In the genomic region with DNA sequence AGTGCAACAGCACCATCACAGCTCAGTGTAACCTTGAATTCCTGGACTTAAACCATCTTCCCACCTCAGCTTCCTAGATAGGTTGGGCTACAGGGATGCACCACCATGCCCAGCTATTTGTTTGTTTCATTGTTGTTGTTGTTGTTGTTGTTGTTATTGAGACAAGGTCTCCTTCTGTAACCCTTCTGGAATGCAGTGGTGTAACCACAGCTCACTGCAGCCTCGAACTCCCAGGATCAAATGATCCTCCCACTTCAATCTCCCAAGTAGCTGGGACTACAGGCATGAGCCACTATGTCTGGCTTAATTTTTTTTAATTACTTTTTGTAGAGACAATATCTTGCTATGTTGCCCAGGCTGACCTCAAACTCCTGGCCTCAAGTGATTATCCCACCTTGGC, we compare ENCODE assay signal across 10 cellular contexts. TPM values are rescaled to one million over a fixed set of nuclear protein-coding genes. Genes with fewer than 3 reads are reported as not detected.
DNase-seq lines count a peak whose midpoint lies in the region; ATAC-seq and TF ChIP-seq lines count a peak whose summit lies in the region.
"Had no signal": no experiment of that assay in that cellular context is flagged by ENCODE, and none has a peak within 500 bp of the region (broad histone marks: within the 10 kb centered on the region; RNA-seq: fewer than 3 reads in every experiment).

No MANE protein-coding gene starts in this region.

- intact Hi-C loops in HCT116 (cut with micrococcal nuclease) (no loop called here), Panc1 (cut with micrococcal nuclease; ENCODE audit: unreplicated experiment) (no loop called here), adrenal gland (cut with DNase I) (loop anchor here in 1 of 2 donors (5.0 to 10.0 kb wide), 2 partner anchors 32 to 105 kb away; partner anchors contain the start of gene STAT6)

- POLR2A ChIA-PET in HCT116 (lab: Charles Lee): interaction anchor here (3.3 to 3.6 kb wide), 2 partner anchors 8 to 16 kb away, joined by 23 to 32 read pairs; partner anchors contain the start of gene NAB2
- POLR2A ChIA-PET in Panc1 (lab: Charles Lee): interaction anchor here (1.4 kb wide), 1 partner anchor 31 kb away, joined by 6 read pairs; the partner anchor contains the start of gene STAT6

- no peaks in the 10 kb centered on the region for H4K20me1 ChIP-seq in HCT116 (ENCODE audit: insufficient read depth)

- H3K4me3 ChIP-seq in HCT116 (replicated peaks in 1 of 2; ENCODE audit: low read depth in 1 of 2, low read length in 2 of 2) (no peak overlapping the region), Panc1 (ENCODE audit: low read depth in 2 of 2, low read length in 2 of 2) (no peak overlapping the region), esophagus (ENCODE audit: low read depth in 1 of 2, low read length in 2 of 2) (no peak overlapping the region), skeletal muscle satellite cell (ENCODE audit: low read length) (no peak overlapping the region), adrenal gland (no peak overlapping the region)

- TF ChIP-seq CTCF in HCT116 (IDR thresholded peaks at IDR 0.05 in 2 of 3, conservative IDR thresholded peaks at IDR 0.05 in 1 of 3; ENCODE audit: borderline replicate concordance in 1 of 3, insufficient read depth in 1 of 3, low read depth in 2 of 3, low read length in 2 of 3) (no peak), Panc1 (IDR thresholded peaks at IDR 0.05) (no peak), adrenal gland (IDR thresholded peaks at IDR 0.05) (no peak)

- H2AFZ ChIP-seq in HCT116 (ENCODE audit: low read depth, low read length, poor library complexity, severe bottlenecking): no peak overlapping the region

- H3K27me3 ChIP-seq in HCT116 (ENCODE audit: insufficient read depth, low read length) (no peaks in the 10 kb centered on the region), Panc1 (ENCODE audit: control insufficient read depth, insufficient read depth, low read length) (no peaks in the 10 kb centered on the region), esophagus (ENCODE audit: control insufficient read depth in 1 of 2, insufficient read depth in 2 of 2, low read length in 2 of 2) (no peaks in the 10 kb centered on the region), skeletal muscle satellite cell (ENCODE audit: control insufficient read depth, insufficient read depth, low read length) (no peaks in the 10 kb centered on the region), adrenal gland (no peaks in the 10 kb centered on the region)
- H3K27me3 ChIP-seq: pancreas had no signal

- no peaks in the 10 kb centered on the region for H3K9me2 ChIP-seq in HCT116 (ENCODE audit: insufficient read depth)

- peak overlapping the region; percentile 70; the same call in 1 of the 2 replicates for H3K4me2 ChIP-seq in HCT116 (ENCODE audit: low read length)
- H3K4me2 ChIP-seq in skeletal muscle satellite cell (ENCODE audit: low read length): peak overlapping the region; percentile 79

- in situ Hi-C loops in Panc1 (cut with HindIII; ENCODE audit: low pct_unique_long_range_greater_than_20kb, low sequenced_read_pairs): no loop called here

- no peak overlapping the region; the same call in 1 of the 2 replicates for H3K27ac ChIP-seq in HCT116 (ENCODE audit: low read depth, low read length)
- peak overlapping the region; percentile 90 for H3K27ac ChIP-seq in Panc1 (ENCODE audit: low read length)
- peak overlapping the region; percentile 18 to 75 for H3K27ac ChIP-seq in esophagus (ENCODE audit: low read depth in 2 of 2, low read length in 1 of 2)
- peak overlapping the region in 2 of 5 donors; percentile 74 to 83 for H3K27ac ChIP-seq in adrenal gland

- H3K36me3 ChIP-seq in HCT116 (ENCODE audit: control insufficient read depth in 1 of 2, insufficient read depth in 2 of 2, low read length in 2 of 2) (no peaks in the 10 kb centered on the region), Panc1 (ENCODE audit: control insufficient read depth, insufficient read depth, low read length) (no peaks in the 10 kb centered on the region), esophagus (ENCODE audit: control insufficient read depth in 2 of 2, insufficient read depth in 2 of 2, low read length in 1 of 2) (no peaks in the 10 kb centered on the region), skeletal muscle satellite cell (ENCODE audit: insufficient read depth, low read length) (no peaks in the 10 kb centered on the region), adrenal gland (replicated peaks in 1 of 2) (no peaks in the 10 kb centered on the region)
- H3K36me3 ChIP-seq: pancreas had no signal

- H3K9ac ChIP-seq in HCT116 (ENCODE audit: low read length) (no peak overlapping the region), skeletal muscle satellite cell (ENCODE audit: low read depth, low read length) (peak overlapping the region; percentile 83)

- ATAC-seq in HCT116 (no peak), Panc1 (no peak), GM19328 (IDR thresholded peaks at IDR 0.05; ENCODE audit: unreplicated experiment) (no peak)
- ATAC-seq: pancreas had no signal

- TF ChIP-seq RAD21 in HCT116 (IDR thresholded peaks at IDR 0.05; ENCODE audit: low read depth): no peak

- H3K4me1 ChIP-seq in HCT116 (ENCODE audit: control insufficient read depth in 1 of 2, insufficient read depth in 2 of 2, low read length in 2 of 2) (peaks cover 8 to 16% of the 10 kb centered on the region in 2 experiments; a peak in 3 of 4 replicates), Panc1 (ENCODE audit: control insufficient read depth, insufficient read depth, low read length) (no peaks in the 10 kb centered on the region), esophagus (ENCODE audit: control insufficient read depth in 2 of 2, insufficient read depth in 2 of 2, low read length in 1 of 2) (no peaks in the 10 kb centered on the region), skeletal muscle satellite cell (ENCODE audit: control insufficient read depth, insufficient read depth, low read length) (peaks cover 14% of the 10 kb centered on the region), adrenal gland (replicated peaks in 1 of 2) (peaks cover 12 to 19% of the 10 kb centered on the region in 2 donors)

- 71 to 83% methylated on average over 1 of the region's 1 CpG for WGBS in esophagus, 2 donors
- WGBS in adrenal gland, 4 donors: 50 to 69% (median 67%) methylated on average over 1 of the region's 1 CpG

- RAD21 ChIA-PET in HCT116 (lab: Charles Lee; ENCODE audit: low non-redundant PET in 1 of 2, low total read pairs in 2 of 2, uncharacterized antibody in 2 of 2, unreplicated experiment in 2 of 2): interaction anchor here in 1 of 2 experiments (1.6 kb wide), 1 partner anchor 11 kb away, joined by 4 read pairs; no protein-coding TSS in a partner anchor

- CTCF ChIA-PET in HCT116 (lab: Charles Lee): interaction anchor here (0.7 to 2.1 kb wide), 8 partner anchors 8 to 444 kb away, joined by 3 to 14 read pairs (median 4); partner anchors contain the start of gene STAT6
- CTCF ChIA-PET in Panc1 (lab: Charles Lee): interaction anchor here (0.6 to 2.4 kb wide), 4 partner anchors 10 to 53 kb away, joined by 3 to 12 read pairs (median 4); partner anchors contain the start of gene STAT6

- DNase-seq in HCT116 (ENCODE audit: low read depth, low spot score) (no peak), Panc1 (ENCODE audit: low read depth, low spot score) (no peak), hepatic stellate cell (ENCODE audit: low spot score) (no peak), adrenal gland (no peak)
- DNase-seq: activated effector memory CD4-positive, alpha-beta T cell treated with anti-CD3 and anti-CD28 coated beads, Interleukin-2, amount 50 U/mL, for 16 hours; NCI-H446; pancreas had no signal

- H3K9me3 ChIP-seq in HCT116 (ENCODE audit: control insufficient read depth in 1 of 2, insufficient read depth in 1 of 2, low read depth in 1 of 2, low read length in 2 of 2) (no peaks in the 10 kb centered on the region), Panc1 (ENCODE audit: control insufficient read depth, insufficient read depth, low read depth, low read length) (no peaks in the 10 kb centered on the region), esophagus (ENCODE audit: control insufficient read depth in 2 of 2, insufficient read depth in 1 of 2, low read depth in 1 of 2, low read length in 1 of 2) (no peaks in the 10 kb centered on the region), skeletal muscle satellite cell (replicated peaks; ENCODE audit: low read length) (no peaks in the 10 kb centered on the region), adrenal gland (replicated peaks in 1 of 3) (no peaks in the 10 kb centered on the region)
- H3K9me3 ChIP-seq: pancreas had no signal

- TF ChIP-seq POLR2A in HCT116 (IDR thresholded peaks at IDR 0.05; ENCODE audit: borderline replicate concordance, extremely low read depth, insufficient read depth, insufficient read length) (no peak), adrenal gland (IDR thresholded peaks at IDR 0.05) (no peak)

- H3K79me2 ChIP-seq in HCT116 (ENCODE audit: insufficient read depth, low read length): peaks cover 25% of the 10 kb centered on the region

- BruUV-seq in HCT116 (replicated peaks; lab: Mats Ljungman, UMichigan): no TSS peak
- BruUV-seq in Panc1 (replicated peaks; lab: Mats Ljungman, UMichigan): no TSS peak

RNA-seq across cellular contexts. Expression of gene NEMP1, which starts 1.2 kb away (rescaled TPM):
- total RNA-seq in HCT116 (2021; ENCODE audit: unreplicated experiment) (35.2 TPM), Panc1 (2021; ENCODE audit: unreplicated experiment) (46.9 TPM), adrenal gland (10 to 100 TPM in 3 of 8 donors, 1 to 10 TPM in 5; 5.8 to 16.4 (median 8.8) TPM)
- 9.0 and 12.3 TPM in 2 replicates for polyA plus RNA-seq in HCT116 (2012)
- 11.6 TPM for polyA plus RNA-seq in Panc1 (2012; ENCODE audit: insufficient read length)
- polyA plus RNA-seq in esophagus (1 to 10 TPM; 3.0 TPM), adrenal gland (1 to 10 TPM; 2.7 to 5.7 (median 3.1) TPM)
- 9.4 and 9.8 TPM in 2 replicates for total RNA-seq in skeletal muscle satellite cell (2012; rRNA removed)

RNA-seq across cellular contexts. Expression of gene NAB2, which starts 9.1 kb away (rescaled TPM):
- total RNA-seq in HCT116 (2021; ENCODE audit: unreplicated experiment) (77.1 TPM), Panc1 (2021; ENCODE audit: unreplicated experiment) (13.9 TPM), adrenal gland (10 to 100 TPM; 16.8 to 36.0 (median 18.7) TPM)
- polyA plus RNA-seq in HCT116 (2012): 59.6 and 68.8 TPM in 2 replicates
- polyA plus RNA-seq in Panc1 (2012; ENCODE audit: insufficient read length): 22.8 TPM
- polyA plus RNA-seq in esophagus (10 to 100 TPM; 11.6 to 19.3 TPM), adrenal gland (10 to 100 TPM in 2 of 3 donors, 1 to 10 TPM in 1; 9.4 to 64.6 (median 56.9) TPM)
- total RNA-seq in skeletal muscle satellite cell (2012; rRNA removed): 41.9 and 50.2 TPM in 2 replicates

RNA-seq across cellular contexts. Expression of gene MYO1A, which starts 29.9 kb away (rescaled TPM):
- total RNA-seq in HCT116 (2021; ENCODE audit: unreplicated experiment) (0.76 TPM), Panc1 (2021; ENCODE audit: unreplicated experiment) (not detected), adrenal gland (1 to 10 TPM in 3 of 8 donors, under 1 TPM in 4, not detected in 1; under 0.01 to 1.6 (median 0.53) TPM)
- polyA plus RNA-seq in HCT116 (2012): 0.49 and 0.69 TPM in 2 replicates
- not detected for polyA plus RNA-seq in Panc1 (2012; ENCODE audit: insufficient read length)
- polyA plus RNA-seq in esophagus (under 1 TPM; 0.12 to 0.31 TPM), adrenal gland (under 1 TPM; 0.46 to 0.88 (median 0.64) TPM)
- total RNA-seq in skeletal muscle satellite cell (2012; rRNA removed): under 0.01 TPM in 1 of 2 replicates, not detected in the other

RNA-seq across cellular contexts. Expression of gene STAT6, which starts 31.3 kb away (rescaled TPM):
- total RNA-seq in HCT116 (2021; ENCODE audit: unreplicated experiment): 78.5 TPM
- 53.3 and 55.0 TPM in 2 replicates for polyA plus RNA-seq in HCT116 (2012)
- total RNA-seq in Panc1 (2021; ENCODE audit: unreplicated experiment): 52.3 TPM
- polyA plus RNA-seq in Panc1 (2012; ENCODE audit: insufficient read length): 68.8 TPM
- polyA plus RNA-seq in esophagus: 100 to 1,000 TPM; 101 to 145 TPM
- total RNA-seq in skeletal muscle satellite cell (2012; rRNA removed): 91.5 and 92.8 TPM in 2 replicates
- 100 to 1,000 TPM; 109 to 227 (median 155) TPM for total RNA-seq in adrenal gland
- polyA plus RNA-seq in adrenal gland: 100 to 1,000 TPM; 102 to 321 (median 177) TPM

RNA-seq across cellular contexts. Expression of gene LRP1, which starts 48.5 kb away (rescaled TPM):
- total RNA-seq in HCT116 (2021; ENCODE audit: unreplicated experiment) (12.0 TPM), Panc1 (2021; ENCODE audit: unreplicated experiment) (9.0 TPM), adrenal gland (100 to 1,000 TPM; 126 to 307 (median 179) TPM)
- 9.3 and 14.6 TPM in 2 replicates for polyA plus RNA-seq in HCT116 (2012)
- 28.2 TPM for polyA plus RNA-seq in Panc1 (2012; ENCODE audit: insufficient read length)
- polyA plus RNA-seq in esophagus (10 to 100 TPM; 29.6 to 47.6 TPM), adrenal gland (10 to 100 TPM; 21.2 to 81.0 (median 59.2) TPM)
- total RNA-seq in skeletal muscle satellite cell (2012; rRNA removed): 237 and 303 TPM in 2 replicates
